1 cellular context compared by ENCODE assay signal in the genomic region with DNA sequence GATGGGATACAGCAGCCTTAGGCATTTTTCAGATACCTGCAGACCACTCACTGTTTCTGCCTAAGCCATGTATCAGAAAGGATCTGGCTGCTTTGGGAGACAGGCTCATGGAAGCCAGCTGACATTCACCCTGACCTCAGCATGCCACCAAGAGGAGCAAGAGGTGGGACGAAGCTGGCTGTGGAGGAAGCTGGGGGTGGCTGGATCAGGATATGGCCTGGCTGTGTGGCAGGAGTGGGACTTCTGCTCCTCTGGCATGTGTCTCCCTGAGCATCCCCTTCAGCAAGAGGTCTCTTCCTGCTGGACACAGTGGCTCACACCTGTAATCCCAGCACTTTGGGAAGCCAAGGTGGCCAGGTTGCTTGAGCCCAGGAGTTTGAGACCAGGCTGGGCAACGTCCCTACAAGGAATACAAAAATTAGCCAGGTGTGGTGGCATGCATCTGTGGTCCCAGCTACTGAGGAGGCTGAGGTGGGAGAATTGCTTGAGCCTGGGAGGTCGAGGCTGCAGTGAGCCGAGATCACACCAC.
TF ChIP-seq lines count a peak whose summit lies in the region.

No MANE protein-coding gene starts in this region.

TF ChIP-seq in H1, 55 proteins besides CTCF, POLR2A, EP300 and RAD21:
- TF ChIP-seq NANOG (IDR thresholded peaks at IDR 0.05; ENCODE audit: insufficient read depth, low read depth, low read length, poor library complexity, severe bottlenecking) (no peak), BACH1 (IDR thresholded peaks at IDR 0.05; ENCODE audit: low read length) (no peak), JUND (IDR thresholded peaks at IDR 0.05; ENCODE audit: low read length) (no peak), POLR2AphosphoS5 (IDR thresholded peaks at IDR 0.05; ENCODE audit: low read depth, low read length) (no peak), NRF1 (IDR thresholded peaks at IDR 0.05; ENCODE audit: low read depth, low read length) (no peak), FOSL1 (IDR thresholded peaks at IDR 0.05; ENCODE audit: insufficient read depth, low read depth, low read length) (no peak), CBX8 (IDR thresholded peaks at IDR 0.05; ENCODE audit: borderline replicate concordance, low read depth, low read length) (no peak), PHF8 (conservative IDR thresholded peaks at IDR 0.05; ENCODE audit: low read depth, low read length) (no peak), BRCA1 (IDR thresholded peaks at IDR 0.05; ENCODE audit: low read depth, low read length) (no peak)
- TF ChIP-seq, protein P1, sequence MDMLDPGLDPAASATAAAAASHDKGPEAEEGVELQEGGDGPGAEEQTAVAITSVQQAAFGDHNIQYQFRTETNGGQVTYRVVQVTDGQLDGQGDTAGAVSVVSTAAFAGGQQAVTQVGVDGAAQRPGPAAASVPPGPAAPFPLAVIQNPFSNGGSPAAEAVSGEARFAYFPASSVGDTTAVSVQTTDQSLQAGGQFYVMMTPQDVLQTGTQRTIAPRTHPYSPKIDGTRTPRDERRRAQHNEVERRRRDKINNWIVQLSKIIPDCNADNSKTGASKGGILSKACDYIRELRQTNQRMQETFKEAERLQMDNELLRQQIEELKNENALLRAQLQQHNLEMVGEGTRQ (IDR thresholded peaks at IDR 0.05; ENCODE audit: low read length), result no peak
